ENCODE assay signal across 7 cellular contexts in genomic region chr22:31969789-31970489, GRCh38. TPM values are rescaled to one million over a fixed set of nuclear protein-coding genes. Genes with fewer than 3 reads are reported as not detected.
A peak's percentile ranks its signal among the peaks of the same experiment; 100 is the strongest.
DNase-seq lines count a peak whose midpoint lies in the region; ATAC-seq and TF ChIP-seq lines count a peak whose summit lies in the region.

No MANE protein-coding gene starts in this region.

- H3K4me2 ChIP-seq in mesenchymal stem cell (ENCODE audit: low read length, poor library complexity, severe bottlenecking) = peak overlapping the region; percentile 87

- H3K36me3 ChIP-seq in endodermal cell (ENCODE audit: control insufficient read depth, insufficient read depth, low read length) = no peaks in the 10 kb centered on the region
- H3K36me3 ChIP-seq in mesenchymal stem cell (ENCODE audit: control insufficient read depth in 1 of 2, insufficient read depth in 2 of 2, low read depth in 1 of 2, low read length in 2 of 2) = no peaks in the 10 kb centered on the region

- no peaks in the 10 kb centered on the region for H3K27me3 ChIP-seq in endodermal cell (ENCODE audit: control insufficient read depth, insufficient read depth, low read length, poor library complexity, severe bottlenecking)
- H3K27me3 ChIP-seq in mesenchymal stem cell (ENCODE audit: control insufficient read depth in 1 of 2, insufficient read depth in 1 of 2, low read length in 2 of 2) = peaks cover 0 to 6% of the 10 kb centered on the region in 2 experiments

- H3K4me1 ChIP-seq in endodermal cell (ENCODE audit: control insufficient read depth, insufficient read depth, low read length) (no peaks in the 10 kb centered on the region), mesenchymal stem cell (ENCODE audit: control insufficient read depth, insufficient read depth, low read depth, low read length) (peaks cover 11% of the 10 kb centered on the region)

- peak overlapping the region; percentile 87 for H3K27ac Mint-ChIP-seq in endodermal cell

- H3K36me3 Mint-ChIP-seq in endodermal cell (ENCODE audit: low read depth) = no peaks in the 10 kb centered on the region

- H4K8ac ChIP-seq in mesenchymal stem cell (ENCODE audit: low read length) = no peak overlapping the region

- H3K4me3 Mint-ChIP-seq in endodermal cell = peak overlapping the region; percentile 69

- no peak overlapping the region for H2BK5ac ChIP-seq in mesenchymal stem cell (ENCODE audit: low read depth, low read length, poor library complexity, severe bottlenecking)

- H3K4ac ChIP-seq in mesenchymal stem cell (ENCODE audit: low read depth in 1 of 2, low read length in 2 of 2) = no peak overlapping the region

- no peak overlapping the region for H3K18ac ChIP-seq in mesenchymal stem cell (ENCODE audit: low read depth in 1 of 2, low read length in 2 of 2)

- no peaks in the 10 kb centered on the region for H3K79me1 ChIP-seq in mesenchymal stem cell (replicated peaks; ENCODE audit: low read length, poor library complexity, severe bottlenecking)

- peak; percentile 93 for DNase-seq in NCI-H69 (lab: John Stamatoyannopoulos, UW)
- DNase-seq in activated CD8-positive, alpha-beta memory T cell treated with anti-CD3 and anti-CD28 coated beads for 24 hours = peak; percentile 75
- DNase-seq in endodermal cell = peak; percentile 95
- DNase-seq in mesenchymal stem cell = peak; percentile 59
- peak; percentile 28 to 45 for DNase-seq in stimulated activated CD8-positive, alpha-beta memory T cell treated with anti-CD3 and anti-CD28 coated beads, Interleukin-7, amount 100 ng/mL, for 4 hours (ENCODE audit: low read depth in 2 of 2)

- no peak overlapping the region for H2BK120ac ChIP-seq in mesenchymal stem cell (ENCODE audit: low read depth, low read length)

- no peaks in the 10 kb centered on the region for H3K4me1 Mint-ChIP-seq in endodermal cell

- TF ChIP-seq CTCF in GM12874 (IDR thresholded peaks at IDR 0.05; ENCODE audit: insufficient read depth, low read depth, low read length) (peak; percentile 61), endodermal cell (conservative IDR thresholded peaks at IDR 0.05) (peak; percentile 75)

- peak overlapping the region; percentile 0 for H2AFZ ChIP-seq in mesenchymal stem cell (ENCODE audit: low read depth, low read length)

- H3K9me3 Mint-ChIP-seq in endodermal cell = no peaks in the 10 kb centered on the region

- H3K27ac ChIP-seq in endodermal cell (ENCODE audit: low read depth, low read length) = no peak overlapping the region
- H3K27ac ChIP-seq in mesenchymal stem cell (ENCODE audit: low read length, poor library complexity, severe bottlenecking) = no peak overlapping the region

- H2BK12ac ChIP-seq in mesenchymal stem cell (ENCODE audit: low read length in 2 of 2) = no peak overlapping the region

- H3K4me3 ChIP-seq in endodermal cell (ENCODE audit: low read length) (peak overlapping the region; percentile 91), mesenchymal stem cell (ENCODE audit: insufficient read depth in 1 of 2, low read depth in 1 of 2, low read length in 2 of 2) (peak overlapping the region; percentile 37 to 81)

- H4K91ac ChIP-seq in mesenchymal stem cell (ENCODE audit: low read length) = no peak overlapping the region

- no peak overlapping the region for H3K23ac ChIP-seq in mesenchymal stem cell (ENCODE audit: low read length in 2 of 2)

- no peaks in the 10 kb centered on the region for H3K9me3 ChIP-seq in endodermal cell (ENCODE audit: control insufficient read depth, low read length)
- no peaks in the 10 kb centered on the region for H3K9me3 ChIP-seq in mesenchymal stem cell (ENCODE audit: control insufficient read depth, low read length)

- peak; percentile 58 for ATAC-seq in HG03439 (IDR thresholded peaks at IDR 0.05; ENCODE audit: unreplicated experiment)

- no peak overlapping the region for H3K14ac ChIP-seq in mesenchymal stem cell (ENCODE audit: low read length in 2 of 2)

- peak overlapping the region; percentile 68 for H3K9ac ChIP-seq in endodermal cell (ENCODE audit: extremely low read depth, low read length, poor library complexity, severe bottlenecking)
- peak overlapping the region; percentile 38 for H3K9ac ChIP-seq in mesenchymal stem cell (ENCODE audit: low read length)

- peaks cover 8% of the 10 kb centered on the region for H3K27me3 Mint-ChIP-seq in endodermal cell (ENCODE audit: insufficient read depth)

- H2AK5ac ChIP-seq in mesenchymal stem cell (ENCODE audit: low read length, severe bottlenecking) = no peak overlapping the region

- WGBS in endodermal cell (ENCODE audit: insufficient coverage in 1 of 2, insufficient read length in 1 of 2), 2 experiments = 41 to 49% methylated on average over 13 to 19 of the region's 19 CpGs
- 42% methylated on average over 18 of the region's 19 CpGs for WGBS in mesenchymal stem cell

- peak overlapping the region; percentile 9 for H2BK15ac ChIP-seq in mesenchymal stem cell (ENCODE audit: low read depth, poor library complexity, severe bottlenecking)

RNA-seq across cellular contexts. Expression of gene YWHAH, which starts 25.6 kb away (rescaled TPM):
- total RNA-seq in endodermal cell = 100 to 1,000 TPM; 162 to 193 TPM
- polyA plus RNA-seq in endodermal cell (2013, experiment 1 of 2) = 178 TPM
- 174 TPM for polyA plus RNA-seq in endodermal cell (2013, experiment 2 of 2)
- 82.2 TPM for polyA plus RNA-seq in mesenchymal stem cell (2013, experiment 1 of 2)
- 82.8 TPM for polyA plus RNA-seq in mesenchymal stem cell (2013, experiment 2 of 2)

Comparison
In these comparisons a context has a peak if more than half of its experiments do, and no peak if none do; other contexts are left out.
1. DNase-seq: peak in every context shown above with its lines; median percentile 95 in endodermal cell; 93 in NCI-H69; 75 in activated CD8-positive, alpha-beta memory T cell treated with anti-CD3 and anti-CD28 coated beads for 24 hours; 59 in mesenchymal stem cell; 36 in stimulated activated CD8-positive, alpha-beta memory T cell treated with anti-CD3 and anti-CD28 coated beads, Interleukin-7, amount 100 ng/mL, for 4 hours.